ENCODE assay signal across 40 cellular contexts in the genomic region with DNA sequence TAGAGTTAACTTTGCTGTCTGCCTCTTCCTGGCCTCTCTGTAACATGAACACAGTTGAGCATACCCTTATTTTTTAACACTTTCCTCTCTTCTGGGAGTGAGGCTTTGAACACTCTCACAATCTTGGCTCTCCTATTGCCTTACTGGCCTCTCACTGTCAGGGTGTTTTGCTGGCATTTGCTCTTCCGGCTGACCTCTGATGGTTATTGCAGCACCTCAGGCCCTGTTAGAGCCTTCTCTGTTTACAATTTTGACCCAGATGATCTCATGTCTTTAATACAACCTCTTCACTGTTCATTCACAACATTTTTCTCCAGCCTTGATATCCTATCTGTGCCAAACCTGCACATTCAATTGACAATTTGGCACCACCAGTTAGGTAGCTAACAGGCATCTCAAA.
"Had no signal": no experiment of that assay in that cellular context is flagged by ENCODE, and none has a peak within 500 bp of the region (broad histone marks: within the 10 kb centered on the region; RNA-seq: fewer than 3 reads in every experiment).

No MANE protein-coding gene starts in this region.

- H3K4me3 Mint-ChIP-seq: activated naive CD4-positive, alpha-beta T cell treated with anti-CD3 and anti-CD28 coated beads for 36 hours; activated naive CD4-positive, alpha-beta T cell treated with anti-CD3 and anti-CD28 coated beads, Interleukin-2, amount 10 ng/mL, durations not matched to agents 7 days and 5 days; activated naive CD4-positive, alpha-beta T cell treated with anti-CD3 and anti-CD28 coated beads, Interleukin-2, amount 50 U/mL, for 24 hours; activated naive CD8-positive, alpha-beta T cell; activated naive CD8-positive, alpha-beta T cell treated with anti-CD3 and anti-CD28 coated beads for 36 hours; activated naive CD8-positive, alpha-beta T cell treated with anti-CD3 and anti-CD28 coated beads, Interleukin-2, amount 10 ng/mL, durations not matched to agents 7 days and 5 days; activated naive CD8-positive, alpha-beta T cell treated with anti-CD3 and anti-CD28 coated beads, Interleukin-2, amount 50 U/mL, for 24 hours; activated T-cell treated with anti-CD3 and anti-CD28 coated beads, Interleukin-2, amount 50 U/mL, for 24 hours; activated T-cell treated with anti-CD3 and anti-CD28 coated beads, Interleukin-2, amount 50 U/mL, for 4 hours; activated T-cell treated with anti-CD3 and anti-CD28 coated beads, Interleukin-2, amount 50 U/mL, for 72 hours; activated T-helper 1 cell treated with anti-CD3 and anti-CD28 coated beads, Interleukin-12 subunit alpha, Interleukin-12 subunit beta, Interleukin-2, Interleukin-4 antibody, amounts not matched to agents 30 ng/mL and 10 ng/mL and 1 ng/mL, durations not matched to agents 14 hours and 24 hours and 36 hours; activated T-helper 17 cell treated with anti-CD3 and anti-CD28 coated beads, Interleukin-2, amount 50 U/mL, for 72 hours; brain; central memory CD8-positive, alpha-beta T cell had no signal

- DNase-seq: activated effector memory CD4-positive, alpha-beta T cell treated with anti-CD3 and anti-CD28 coated beads, Interleukin-2, amount 50 U/mL, for 16 hours; activated effector memory CD4-positive, alpha-beta T cell treated with Interleukin-2 at 50 U/mL for 16 hours; activated gamma-delta T cell; activated gamma-delta T cell treated with Interleukin-2 at 50 U/mL for 16 hours; activated naive CD4-positive, alpha-beta T cell; activated naive CD4-positive, alpha-beta T cell treated with anti-CD3 and anti-CD28 coated beads for 36 hours; activated naive CD4-positive, alpha-beta T cell treated with anti-CD3 and anti-CD28 coated beads, Interleukin-2, amount 10 ng/mL, durations not matched to agents 7 days and 5 days; activated naive CD4-positive, alpha-beta T cell treated with anti-CD3 and anti-CD28 coated beads, Interleukin-2, amount 50 U/mL, for 16 hours; activated naive CD4-positive, alpha-beta T cell treated with Interleukin-2 at 50 U/mL for 16 hours; activated naive CD8-positive, alpha-beta T cell treated with anti-CD3 and anti-CD28 coated beads for 36 hours; activated naive CD8-positive, alpha-beta T cell treated with anti-CD3 and anti-CD28 coated beads, Interleukin-2, amount 10 ng/mL, durations not matched to agents 7 days and 5 days; activated naive CD8-positive, alpha-beta T cell treated with anti-CD3 and anti-CD28 coated beads, Interleukin-2, amount 50 U/mL, for 24 hours; activated T-cell treated with anti-CD3 and anti-CD28 coated beads, Interleukin-2, amount 50 U/mL, for 1 hour; activated T-cell treated with anti-CD3 and anti-CD28 coated beads, Interleukin-2, amount 50 U/mL, for 24 hours; activated T-cell treated with anti-CD3 and anti-CD28 coated beads, Interleukin-2, amount 50 U/mL, for 4 hours; activated T-cell treated with anti-CD3 and anti-CD28 coated beads, Interleukin-2, amount 50 U/mL, for 48 hours; activated T-cell treated with anti-CD3 and anti-CD28 coated beads, Interleukin-2, amount 50 U/mL, for 72 hours; adrenal gland; amniotic stem cell; amygdala; anterior cingulate cortex; aorta; body of pancreas; brain microvascular endothelial cell; caudate nucleus; central memory CD4-positive, alpha-beta T cell; cerebellar nuclear complex had no signal

- H3K27ac Mint-ChIP-seq: activated naive CD4-positive, alpha-beta T cell treated with anti-CD3 and anti-CD28 coated beads for 36 hours; activated naive CD4-positive, alpha-beta T cell treated with anti-CD3 and anti-CD28 coated beads, Interleukin-2, amount 10 ng/mL, durations not matched to agents 7 days and 5 days; activated naive CD4-positive, alpha-beta T cell treated with anti-CD3 and anti-CD28 coated beads, Interleukin-2, amount 50 U/mL, for 24 hours; activated naive CD4-positive, alpha-beta T cell treated with anti-CD3 and anti-CD28 coated beads, Interleukin-2, amount 50 U/mL, for 72 hours; activated naive CD8-positive, alpha-beta T cell; activated naive CD8-positive, alpha-beta T cell treated with anti-CD3 and anti-CD28 coated beads for 36 hours; activated naive CD8-positive, alpha-beta T cell treated with anti-CD3 and anti-CD28 coated beads, Interleukin-2, amount 10 ng/mL, durations not matched to agents 7 days and 5 days; activated naive CD8-positive, alpha-beta T cell treated with anti-CD3 and anti-CD28 coated beads, Interleukin-2, amount 50 U/mL, for 24 hours; activated T-cell treated with anti-CD3 and anti-CD28 coated beads, Interleukin-2, amount 50 U/mL, for 24 hours; activated T-cell treated with anti-CD3 and anti-CD28 coated beads, Interleukin-2, amount 50 U/mL, for 72 hours; activated T-helper 1 cell treated with anti-CD3 and anti-CD28 coated beads, Interleukin-12 subunit alpha, Interleukin-12 subunit beta, Interleukin-2, Interleukin-4 antibody, amounts not matched to agents 30 ng/mL and 10 ng/mL and 1 ng/mL, durations not matched to agents 14 hours and 24 hours and 36 hours; activated T-helper 17 cell treated with anti-CD3 and anti-CD28 coated beads, Interleukin-2, amount 50 U/mL, for 72 hours; activated T-helper 2 cell treated with anti-CD3 and anti-CD28 coated beads, Interferon-gamma antibody, Interleukin-2, Interleukin-4, amounts not matched to agents 10 μg/mL and 5 μg/mL and 100 μg/mL, durations not matched to agents 14 hours and 24 hours and 36 hours; brain had no signal

- H3K4me3 ChIP-seq: adrenal gland, ascending aorta, body of pancreas, breast epithelium, cardiac muscle cell had no signal

- H3K4me1 Mint-ChIP-seq: activated naive CD4-positive, alpha-beta T cell treated with anti-CD3 and anti-CD28 coated beads, Interleukin-2, amount 10 ng/mL, durations not matched to agents 7 days and 5 days; activated naive CD4-positive, alpha-beta T cell treated with anti-CD3 and anti-CD28 coated beads, Interleukin-2, amount 50 U/mL, for 24 hours; activated naive CD8-positive, alpha-beta T cell treated with anti-CD3 and anti-CD28 coated beads for 36 hours; activated naive CD8-positive, alpha-beta T cell treated with anti-CD3 and anti-CD28 coated beads, Interleukin-2, amount 10 ng/mL, durations not matched to agents 7 days and 5 days; activated naive CD8-positive, alpha-beta T cell treated with anti-CD3 and anti-CD28 coated beads, Interleukin-2, amount 50 U/mL, for 24 hours; activated T-helper 17 cell treated with anti-CD3 and anti-CD28 coated beads, Interleukin-2, amount 50 U/mL, for 72 hours; brain; central memory CD8-positive, alpha-beta T cell had no signal

- ATAC-seq: activated naive CD4-positive, alpha-beta T cell treated with anti-CD3 and anti-CD28 coated beads, Interleukin-2, amount 50 U/mL, for 72 hours; activated naive CD8-positive, alpha-beta T cell treated with anti-CD3 and anti-CD28 coated beads, Interleukin-2, amount 50 U/mL, for 24 hours; activated T-cell treated with anti-CD3 and anti-CD28 coated beads, Interleukin-2, amount 50 U/mL, for 4 hours; activated T-cell treated with anti-CD3 and anti-CD28 coated beads, Interleukin-2, amount 50 U/mL, for 72 hours; activated T-helper 17 cell treated with anti-CD3 and anti-CD28 coated beads, Interleukin-2, amount 50 U/mL, for 72 hours; body of pancreas had no signal

- H3K27ac ChIP-seq: adrenal gland, ascending aorta, body of pancreas, brain microvascular endothelial cell, breast epithelium, cardiac muscle cell had no signal

- H3K27me3 Mint-ChIP-seq: activated naive CD4-positive, alpha-beta T cell treated with anti-CD3 and anti-CD28 coated beads, Interleukin-2, amount 10 ng/mL, durations not matched to agents 7 days and 5 days; activated naive CD4-positive, alpha-beta T cell treated with anti-CD3 and anti-CD28 coated beads, Interleukin-2, amount 50 U/mL, for 24 hours; activated naive CD8-positive, alpha-beta T cell; activated naive CD8-positive, alpha-beta T cell treated with anti-CD3 and anti-CD28 coated beads for 36 hours; activated naive CD8-positive, alpha-beta T cell treated with anti-CD3 and anti-CD28 coated beads, Interleukin-2, amount 10 ng/mL, durations not matched to agents 7 days and 5 days; activated naive CD8-positive, alpha-beta T cell treated with anti-CD3 and anti-CD28 coated beads, Interleukin-2, amount 50 U/mL, for 24 hours; activated T-cell treated with anti-CD3 and anti-CD28 coated beads, Interleukin-2, amount 50 U/mL, for 24 hours; activated T-helper 17 cell treated with anti-CD3 and anti-CD28 coated beads, Interleukin-2, amount 50 U/mL, for 72 hours; brain; central memory CD8-positive, alpha-beta T cell had no signal

- H3K36me3 Mint-ChIP-seq: activated naive CD4-positive, alpha-beta T cell treated with anti-CD3 and anti-CD28 coated beads, Interleukin-2, amount 10 ng/mL, durations not matched to agents 7 days and 5 days; activated naive CD4-positive, alpha-beta T cell treated with anti-CD3 and anti-CD28 coated beads, Interleukin-2, amount 50 U/mL, for 24 hours; activated naive CD8-positive, alpha-beta T cell treated with anti-CD3 and anti-CD28 coated beads for 36 hours; activated naive CD8-positive, alpha-beta T cell treated with anti-CD3 and anti-CD28 coated beads, Interleukin-2, amount 10 ng/mL, durations not matched to agents 7 days and 5 days; brain had no signal

- FAIRE-seq: astrocyte, bronchial epithelial cell had no signal

- H3K4me1 ChIP-seq: adrenal gland, ascending aorta, body of pancreas, breast epithelium had no signal

- H3K36me3 ChIP-seq: adrenal gland, ascending aorta, brain microvascular endothelial cell, breast epithelium, cardiac muscle cell had no signal

- H3K9me3 ChIP-seq: ascending aorta had no signal

- H3K27me3 ChIP-seq: adrenal gland, ascending aorta, body of pancreas, brain microvascular endothelial cell, breast epithelium, cardiac muscle cell had no signal
